In the genomic region with DNA sequence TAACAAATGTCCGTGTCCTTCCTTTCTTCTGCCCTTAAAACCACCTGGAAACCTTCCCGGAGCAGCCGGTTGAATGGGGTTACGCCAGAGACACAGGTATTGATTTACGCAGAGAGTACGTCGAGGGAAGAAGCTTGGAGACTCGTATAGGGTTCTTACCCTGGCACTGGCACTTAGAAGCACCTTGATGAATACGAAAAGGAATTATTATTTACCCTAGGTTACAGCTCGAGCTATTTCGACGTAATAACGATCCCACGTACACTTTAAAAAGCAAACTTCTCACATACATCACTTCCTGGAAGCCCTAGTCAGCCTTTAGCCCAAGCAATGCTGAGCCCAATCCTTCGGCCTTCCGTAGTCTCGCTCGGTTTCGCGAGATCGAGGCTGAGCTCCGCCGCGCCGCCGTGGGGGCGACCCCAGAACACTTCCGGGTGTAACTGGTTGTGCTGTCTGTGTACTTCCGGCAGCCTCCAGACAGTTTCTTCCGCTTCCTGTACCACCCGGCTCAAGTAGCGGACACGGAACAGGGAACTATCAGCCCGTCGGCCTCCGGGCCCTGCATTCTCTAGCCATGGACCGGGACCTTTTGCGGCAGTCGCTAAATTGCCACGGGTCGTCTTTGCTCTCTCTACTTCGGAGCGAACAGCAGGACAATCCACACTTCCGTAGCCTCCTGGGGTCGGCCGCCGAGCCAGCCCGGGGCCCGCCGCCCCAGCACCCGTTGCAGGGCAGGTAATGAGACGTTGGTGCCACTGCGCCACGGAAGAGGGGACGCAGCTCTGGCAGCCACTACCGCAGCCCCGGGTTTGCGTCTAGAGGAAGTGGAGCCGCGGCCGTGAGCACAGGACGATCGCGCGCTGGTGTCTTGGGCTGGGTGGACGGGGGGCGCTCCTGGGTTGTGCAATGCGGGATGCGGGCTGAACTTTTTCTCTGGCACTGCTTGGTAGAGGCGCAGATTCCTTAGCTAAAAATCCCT, we compare ENCODE assay signal across 8 cellular contexts. TPM values are rescaled to one million over a fixed set of nuclear protein-coding genes. Genes with fewer than 3 reads are reported as not detected.
DNase-seq lines count a peak whose midpoint lies in the region; ATAC-seq and TF ChIP-seq lines count a peak whose summit lies in the region.

TTC14 (plus strand) TSS at position 476 of the 979 bp plus-strand sequence; CDS start at position 575, 99 bp downstream.

- peak within 1 kb of the TSS; percentile 97 for H3K27ac Mint-ChIP-seq in activated T-cell treated with anti-CD3 and anti-CD28 coated beads, Interleukin-2, amount 50 U/mL, for 24 hours

- peaks cover 12% of the 10 kb centered on the region for H3K4me1 ChIP-seq in muscle layer of colon (ENCODE audit: insufficient read depth, low read length)

- no peaks in the 10 kb centered on the region for H3K9me3 ChIP-seq in muscle layer of colon (ENCODE audit: low read length)

- H3K36me3 Mint-ChIP-seq in activated T-cell treated with anti-CD3 and anti-CD28 coated beads, Interleukin-2, amount 50 U/mL, for 24 hours (ENCODE audit: low read depth) = peaks cover 55% of the 10 kb centered on the region

- H3K4me3 ChIP-seq in muscle layer of colon (ENCODE audit: low read depth in 1 of 2, low read length in 2 of 2) = peak within 1 kb of the TSS; percentile 94 to 99

- H3K9me3 Mint-ChIP-seq in activated T-cell treated with anti-CD3 and anti-CD28 coated beads, Interleukin-2, amount 50 U/mL, for 24 hours = peaks cover 8% of the 10 kb centered on the region

- H3K4me1 Mint-ChIP-seq in activated T-cell treated with anti-CD3 and anti-CD28 coated beads, Interleukin-2, amount 50 U/mL, for 24 hours (ENCODE audit: low read depth) = peaks cover 40% of the 10 kb centered on the region

- peak within 1 kb of the TSS; percentile 92 for H3K4me3 Mint-ChIP-seq in activated T-cell treated with anti-CD3 and anti-CD28 coated beads, Interleukin-2, amount 50 U/mL, for 24 hours

- H3K36me3 ChIP-seq in muscle layer of colon (ENCODE audit: insufficient read depth, low read length) = peaks cover 29% of the 10 kb centered on the region

- peaks cover 20% of the 10 kb centered on the region for H3K27me3 Mint-ChIP-seq in activated T-cell treated with anti-CD3 and anti-CD28 coated beads, Interleukin-2, amount 50 U/mL, for 24 hours

- H3K9ac ChIP-seq in muscle layer of colon (ENCODE audit: low read length) = peak within 1 kb of the TSS; percentile 66

- peak; percentile 96 for ATAC-seq in GM21576 (IDR thresholded peaks at IDR 0.05; ENCODE audit: unreplicated experiment)
- peak; percentile 100 for ATAC-seq in esophagus mucosa

- H3K27me3 ChIP-seq in muscle layer of colon (ENCODE audit: control insufficient read depth in 1 of 2, insufficient read depth in 2 of 2, low read length in 2 of 2) = no peaks in the 10 kb centered on the region

- peak; percentile 31; the same call in 1 of the 2 replicates for TF ChIP-seq EP300 in Ishikawa (IDR thresholded peaks at IDR 0.05; ENCODE audit: borderline replicate concordance)

- H3K27ac ChIP-seq in muscle layer of colon (ENCODE audit: low read depth, low read length) = peak within 1 kb of the TSS; percentile 70

- no peak for TF ChIP-seq RAD21 in Ishikawa (IDR thresholded peaks at IDR 0.05; ENCODE audit: low read depth)

- DNase-seq in DMS53 (lab: John Stamatoyannopoulos, UW) = peak; percentile 93
- peak; percentile 95 for DNase-seq in activated T-cell treated with anti-CD3 and anti-CD28 coated beads, Interleukin-2, amount 50 U/mL, for 24 hours
- DNase-seq in stimulated activated CD8-positive, alpha-beta memory T cell treated with anti-CD3 and anti-CD28 coated beads, Interleukin-7, amount 100 ng/mL, for 24 hours (ENCODE audit: low read depth) = peak; percentile 89

TF ChIP-seq in Ishikawa, 13 proteins besides CTCF, POLR2A, EP300 and RAD21 (continues in another document):
- 0 out of 2 replicates have a peak, but pooled peaks have one; percentile 12 for TF ChIP-seq USF1 (IDR thresholded peaks at IDR 0.05)
- no peak for TF ChIP-seq CREB1 (IDR thresholded peaks at IDR 0.05; ENCODE audit: low read depth)
- TF ChIP-seq YY1 (IDR thresholded peaks at IDR 0.05; ENCODE audit: low read depth) = peak; percentile 51; the same call in 1 of the 2 replicates
- no peak; the same call in 1 of the 2 replicates for TF ChIP-seq TEAD4 (IDR thresholded peaks at IDR 0.05)
- TF ChIP-seq EGR1 (IDR thresholded peaks at IDR 0.05) = peak; percentile 64
- peak; percentile 13; the same call in 1 of the 2 replicates for TF ChIP-seq FOXM1 (IDR thresholded peaks at IDR 0.05; ENCODE audit: borderline replicate concordance, low read depth)
- TF ChIP-seq, protein P1, sequence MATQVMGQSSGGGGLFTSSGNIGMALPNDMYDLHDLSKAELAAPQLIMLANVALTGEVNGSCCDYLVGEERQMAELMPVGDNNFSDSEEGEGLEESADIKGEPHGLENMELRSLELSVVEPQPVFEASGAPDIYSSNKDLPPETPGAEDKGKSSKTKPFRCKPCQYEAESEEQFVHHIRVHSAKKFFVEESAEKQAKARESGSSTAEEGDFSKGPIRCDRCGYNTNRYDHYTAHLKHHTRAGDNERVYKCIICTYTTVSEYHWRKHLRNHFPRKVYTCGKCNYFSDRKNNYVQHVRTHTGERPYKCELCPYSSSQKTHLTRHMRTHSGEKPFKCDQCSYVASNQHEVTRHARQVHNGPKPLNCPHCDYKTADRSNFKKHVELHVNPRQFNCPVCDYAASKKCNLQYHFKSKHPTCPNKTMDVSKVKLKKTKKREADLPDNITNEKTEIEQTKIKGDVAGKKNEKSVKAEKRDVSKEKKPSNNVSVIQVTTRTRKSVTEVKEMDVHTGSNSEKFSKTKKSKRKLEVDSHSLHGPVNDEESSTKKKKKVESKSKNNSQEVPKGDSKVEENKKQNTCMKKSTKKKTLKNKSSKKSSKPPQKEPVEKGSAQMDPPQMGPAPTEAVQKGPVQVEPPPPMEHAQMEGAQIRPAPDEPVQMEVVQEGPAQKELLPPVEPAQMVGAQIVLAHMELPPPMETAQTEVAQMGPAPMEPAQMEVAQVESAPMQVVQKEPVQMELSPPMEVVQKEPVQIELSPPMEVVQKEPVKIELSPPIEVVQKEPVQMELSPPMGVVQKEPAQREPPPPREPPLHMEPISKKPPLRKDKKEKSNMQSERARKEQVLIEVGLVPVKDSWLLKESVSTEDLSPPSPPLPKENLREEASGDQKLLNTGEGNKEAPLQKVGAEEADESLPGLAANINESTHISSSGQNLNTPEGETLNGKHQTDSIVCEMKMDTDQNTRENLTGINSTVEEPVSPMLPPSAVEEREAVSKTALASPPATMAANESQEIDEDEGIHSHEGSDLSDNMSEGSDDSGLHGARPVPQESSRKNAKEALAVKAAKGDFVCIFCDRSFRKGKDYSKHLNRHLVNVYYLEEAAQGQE (IDR thresholded peaks at IDR 0.05; ENCODE audit: low read depth) = no peak

TF ChIP-seq in PFSK-1, 5 proteins besides CTCF, POLR2A, EP300 and RAD21:
- TF ChIP-seq FOXP2 (optimal IDR thresholded peaks at IDR 0.05; ENCODE audit: borderline replicate concordance, extremely low read depth, extremely low read length, insufficient read depth) (peak; percentile 84), SIN3A (IDR thresholded peaks at IDR 0.05; ENCODE audit: borderline replicate concordance, insufficient read depth, low read length) (peak; percentile 56; the same call in 1 of the 2 replicates), POLR2AphosphoS5 (IDR thresholded peaks at IDR 0.05; ENCODE audit: low read depth, low read length) (peak; percentile 75), TAF1 (IDR thresholded peaks at IDR 0.05; ENCODE audit: borderline replicate concordance, insufficient read depth, low read length) (peak; percentile 82; the same call in 1 of the 2 replicates)
- TF ChIP-seq, protein P1 (IDR thresholded peaks at IDR 0.05; ENCODE audit: insufficient read depth in 1 of 2, low read depth in 2 of 2, low read length in 2 of 2) = no peak

RNA-seq across cellular contexts. Expression of gene TTC14, which starts in this region (rescaled TPM):
- 3.5 TPM for polyA plus RNA-seq in PFSK-1 (2012; ENCODE audit: insufficient read length, low read depth)
- 14.2 TPM for total RNA-seq in esophagus mucosa

Comparison
In these comparisons a context has a peak if more than half of its experiments do, and no peak if none do; other contexts are left out.
1. Peak in every context shown above with its lines: DNase-seq, ATAC-seq, H3K4me3 ChIP-seq and H3K27ac ChIP-seq.